In the genomic region with DNA sequence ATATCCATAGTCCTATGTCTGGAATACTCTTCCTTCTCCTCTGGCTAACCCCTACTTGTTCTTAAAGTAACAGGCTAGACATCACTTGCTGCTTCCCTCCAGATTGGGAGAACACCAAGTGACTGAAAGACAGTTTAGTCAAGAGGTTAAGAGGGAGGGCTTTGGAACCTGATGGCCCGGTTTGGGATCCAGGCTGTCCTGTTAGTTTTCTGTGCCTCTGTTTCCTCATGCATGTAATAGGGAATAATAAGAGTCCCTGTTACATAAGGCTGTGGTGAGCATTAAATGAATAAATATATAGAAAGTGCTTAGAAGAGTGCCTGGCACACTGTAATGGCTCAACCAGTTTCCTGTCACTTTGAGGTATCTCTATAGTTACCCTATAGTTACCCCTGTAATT, we compare ENCODE assay signal across 9 cellular contexts.
"Had no signal": no experiment of that assay in that cellular context is flagged by ENCODE, and none has a peak within 500 bp of the region (broad histone marks: within the 10 kb centered on the region; RNA-seq: fewer than 3 reads in every experiment).

No MANE protein-coding gene starts in this region.

- H3K4me3 ChIP-seq: GM23248, GM23338, HAP-1 had no signal

- H3K9me3 ChIP-seq: HAP-1 had no signal

- H3K36me3 ChIP-seq: HAP-1 had no signal

- H3K27ac ChIP-seq: GM23248 had no signal

- DNase-seq: GM23248, GOT3, H7, H9, HCEC 1CT, HFFc6 had no signal

- H3K4me1 ChIP-seq: HAP-1 had no signal

- ATAC-seq: GM23338, HCT116 had no signal
